13 cellular contexts compared by ENCODE assay signal in genomic region chr14:58844544-58844943, GRCh38.
A peak's percentile ranks its signal among the peaks of the same experiment; 100 is the strongest.
DNase-seq lines count a peak whose midpoint lies in the region; ATAC-seq and TF ChIP-seq lines count a peak whose summit lies in the region.
"Had no signal": no experiment of that assay in that cellular context is flagged by ENCODE, and none has a peak within 500 bp of the region (broad histone marks: within the 10 kb centered on the region; RNA-seq: fewer than 3 reads in every experiment).

No MANE protein-coding gene starts in this region.

- H3K4me3 ChIP-seq in right lobe of liver (no peak overlapping the region), BE2C (ENCODE audit: low read depth, low read length) (no peak overlapping the region)
- H3K4me3 ChIP-seq: HAP-1, Peyer's patch had no signal

- ATAC-seq in right lobe of liver (peak; percentile 53 to 68 (median 56)), GM18502 (IDR thresholded peaks at IDR 0.05; ENCODE audit: poor library complexity, unreplicated experiment) (no peak)

- intact Hi-C loops in right lobe of liver (cut with DNase I), result no loop called here

- TF ChIP-seq POLR2A in right lobe of liver (IDR thresholded peaks at IDR 0.05), result no peak

- no peak overlapping the region for H3K27ac ChIP-seq in right lobe of liver
- H3K27ac ChIP-seq: Peyer's patch had no signal

- no peak for TF ChIP-seq CTCF in right lobe of liver (IDR thresholded peaks at IDR 0.05)
- no peak for TF ChIP-seq CTCF in BE2C (IDR thresholded peaks at IDR 0.05; ENCODE audit: low read depth, low read length)

- H3K9me3 ChIP-seq in right lobe of liver (no peaks in the 10 kb centered on the region), BE2C (no peaks in the 10 kb centered on the region)
- H3K9me3 ChIP-seq: HAP-1, Peyer's patch had no signal

- H3K36me3 ChIP-seq in right lobe of liver (no peaks in the 10 kb centered on the region), BE2C (no peaks in the 10 kb centered on the region)
- H3K36me3 ChIP-seq: HAP-1, Peyer's patch had no signal

- H3K27me3 ChIP-seq in right lobe of liver, result no peaks in the 10 kb centered on the region
- no peaks in the 10 kb centered on the region for H3K27me3 ChIP-seq in BE2C
- H3K27me3 ChIP-seq: Peyer's patch had no signal

- DNase-seq in DMS53 (lab: John Stamatoyannopoulos, UW) (peak; percentile 88), NCI-H146 (lab: John Stamatoyannopoulos, UW) (peak; percentile 56), NCI-H510A (lab: John Stamatoyannopoulos, UW) (peak; percentile 57), right lobe of liver (no peak), BE2C (no peak)
- no peak for DNase-seq in activated CD4-positive, CD25-positive, alpha-beta regulatory T cell (lab: John Stamatoyannopoulos, UW)
- DNase-seq: NCI-H1436 treated with DMSO at 0.1 percent for 48 hours, NCI-H345, NCI-H82, Peyer's patch, Right ventricle myocardium superior had no signal

- H3K4me1 ChIP-seq in right lobe of liver, result no peaks in the 10 kb centered on the region
- H3K4me1 ChIP-seq in BE2C, result no peaks in the 10 kb centered on the region
- H3K4me1 ChIP-seq: HAP-1, Peyer's patch had no signal

- WGBS in right lobe of liver (ENCODE audit: insufficient coverage, low coverage, low lambda C conversion rate, missing lambda C conversion rate), result 33% methylated on average over 2 of the region's 2 CpGs

Comparison
In these comparisons a context has a peak if more than half of its experiments do, and no peak if none do; other contexts are left out.
1. DNase-seq: peak in DMS53 (single experiment), NCI-H146 (single experiment) and NCI-H510A (single experiment); none in right lobe of liver (0 of 3), BE2C (single experiment) and activated CD4-positive, CD25-positive, alpha-beta regulatory T cell (0 of 4).